ENCODE assay signal across 8 cellular contexts in genomic region chr13:106566682-106567420, GRCh38. TPM values are rescaled to one million over a fixed set of nuclear protein-coding genes. Genes with fewer than 3 reads are reported as not detected.
DNase-seq lines count a peak whose midpoint lies in the region; ATAC-seq lines count a peak whose summit lies in the region.

No MANE protein-coding gene starts in this region.

- peak overlapping the region; percentile 94 for H4K12ac ChIP-seq in trophoblast cell (ENCODE audit: low read depth, low read length)

- peak; percentile 73 for DNase-seq in DMS 273 (lab: John Stamatoyannopoulos, UW; ENCODE audit: unreplicated experiment)
- peak; percentile 28 for DNase-seq in NT2/D1 (ENCODE audit: low read depth, low spot score)
- DNase-seq in activated naive CD8-positive, alpha-beta T cell treated with anti-CD3 and anti-CD28 coated beads, Interleukin-2, amount 50 U/mL, for 24 hours = peak; percentile 53
- DNase-seq in cardiac septum (ENCODE audit: low spot score) = peak; percentile 80
- peak; percentile 47 to 65 for DNase-seq in trophoblast cell
- no peak for DNase-seq in cortex of kidney (lab: John Stamatoyannopoulos, UW)

- H3K36me3 ChIP-seq in NT2/D1 (ENCODE audit: insufficient read depth, insufficient read length, low read length) = no peaks in the 10 kb centered on the region
- H3K36me3 ChIP-seq in trophoblast cell (ENCODE audit: control insufficient read depth in 1 of 2, insufficient read depth in 2 of 2, low read length in 2 of 2) = no peaks in the 10 kb centered on the region

- H3K14ac ChIP-seq in trophoblast cell (ENCODE audit: low read length) = no peak overlapping the region

- peak; percentile 25 for ATAC-seq in GM19328 (IDR thresholded peaks at IDR 0.05; ENCODE audit: unreplicated experiment)
- ATAC-seq in HG03378 (IDR thresholded peaks at IDR 0.05; ENCODE audit: unreplicated experiment) = peak; percentile 40
- ATAC-seq in activated naive CD8-positive, alpha-beta T cell treated with anti-CD3 and anti-CD28 coated beads, Interleukin-2, amount 50 U/mL, for 24 hours = peak; percentile 47

- H2BK5ac ChIP-seq in trophoblast cell (ENCODE audit: low read depth, low read length, poor library complexity) = no peak overlapping the region

- peak overlapping the region; percentile 96 for H3K18ac ChIP-seq in trophoblast cell (ENCODE audit: low read length)

- peak overlapping the region; percentile 98 for H4K8ac ChIP-seq in trophoblast cell (ENCODE audit: low read depth, low read length)

- no peak overlapping the region for H3K23ac ChIP-seq in trophoblast cell (ENCODE audit: low read length)

- H3K9me3 ChIP-seq in NT2/D1 (ENCODE audit: insufficient read depth, low read length) (no peaks in the 10 kb centered on the region), trophoblast cell (ENCODE audit: insufficient read depth, low read depth, low read length) (no peaks in the 10 kb centered on the region)

- H3K27me3 ChIP-seq in NT2/D1 (ENCODE audit: insufficient read depth, insufficient read length) (no peaks in the 10 kb centered on the region), trophoblast cell (ENCODE audit: insufficient read depth, low read length) (no peaks in the 10 kb centered on the region)

- H3K79me1 ChIP-seq in trophoblast cell (ENCODE audit: low read length) = peaks cover 7% of the 10 kb centered on the region

- peaks cover 3% of the 10 kb centered on the region for H3K4me1 ChIP-seq in NT2/D1 (ENCODE audit: insufficient read depth, insufficient read length)
- H3K4me1 ChIP-seq in trophoblast cell (ENCODE audit: control insufficient read depth in 1 of 2, insufficient read depth in 2 of 2, low read length in 2 of 2) = peaks cover 2% of the 10 kb centered on the region in 2 experiments

- intact Hi-C loops in cardiac septum (cut with DNase I) = loop anchor here (10.0 kb wide), 1 partner anchor 348 kb away; no protein-coding TSS in a partner anchor

- H3K9me3 Mint-ChIP-seq in activated naive CD8-positive, alpha-beta T cell treated with anti-CD3 and anti-CD28 coated beads, Interleukin-2, amount 50 U/mL, for 24 hours = no peaks in the 10 kb centered on the region

- H2AFZ ChIP-seq in trophoblast cell (ENCODE audit: insufficient read depth, low read length, poor library complexity) = no peak overlapping the region

- no CpG with 5 or more reads among the region's 25 CpGs for WGBS in trophoblast cell (ENCODE audit: extremely low coverage, insufficient coverage, insufficient read length)

- no peak overlapping the region for H2AK5ac ChIP-seq in trophoblast cell (ENCODE audit: low read length)

- peaks cover 25% of the 10 kb centered on the region for H3K36me3 Mint-ChIP-seq in activated naive CD8-positive, alpha-beta T cell treated with anti-CD3 and anti-CD28 coated beads, Interleukin-2, amount 50 U/mL, for 24 hours (ENCODE audit: low read depth)

- peak overlapping the region; percentile 97 for H3K4me3 Mint-ChIP-seq in activated naive CD8-positive, alpha-beta T cell treated with anti-CD3 and anti-CD28 coated beads, Interleukin-2, amount 50 U/mL, for 24 hours

- no peak overlapping the region for H2BK12ac ChIP-seq in trophoblast cell (ENCODE audit: low read length)

- peak overlapping the region; percentile 96 for H3K9ac ChIP-seq in NT2/D1 (ENCODE audit: insufficient read length, low read depth)
- peak overlapping the region; percentile 14 for H3K9ac ChIP-seq in trophoblast cell (ENCODE audit: low read length)

- H2BK120ac ChIP-seq in trophoblast cell (ENCODE audit: insufficient read depth, low read length, poor library complexity) = no peak overlapping the region

- peak overlapping the region; percentile 98 for H3K4ac ChIP-seq in trophoblast cell (ENCODE audit: low read depth, low read length)

- H3K4me2 ChIP-seq in trophoblast cell (ENCODE audit: low read length) = peak overlapping the region; percentile 66

- H3K79me2 ChIP-seq in trophoblast cell (ENCODE audit: control insufficient read depth, insufficient read depth, low read length, poor library complexity) = peaks cover 18% of the 10 kb centered on the region

- peak overlapping the region; percentile 91 for H3K27ac Mint-ChIP-seq in activated naive CD8-positive, alpha-beta T cell treated with anti-CD3 and anti-CD28 coated beads, Interleukin-2, amount 50 U/mL, for 24 hours

- no peaks in the 10 kb centered on the region for H3K27me3 Mint-ChIP-seq in activated naive CD8-positive, alpha-beta T cell treated with anti-CD3 and anti-CD28 coated beads, Interleukin-2, amount 50 U/mL, for 24 hours

- no peak overlapping the region for H4K91ac ChIP-seq in trophoblast cell (ENCODE audit: low read depth, low read length)

- peaks cover 70% of the 10 kb centered on the region for H3K4me1 Mint-ChIP-seq in activated naive CD8-positive, alpha-beta T cell treated with anti-CD3 and anti-CD28 coated beads, Interleukin-2, amount 50 U/mL, for 24 hours

- H3K4me3 ChIP-seq in NT2/D1 (ENCODE audit: insufficient read length, low read depth) = peak overlapping the region; percentile 94
- H3K4me3 ChIP-seq in trophoblast cell (ENCODE audit: low read depth, low read length) = peak overlapping the region; percentile 98

- H3K27ac ChIP-seq in trophoblast cell (ENCODE audit: low read depth, low read length) = peak overlapping the region; percentile 88

RNA-seq across cellular contexts. Expression of gene ARGLU1, which starts 1.1 kb away (rescaled TPM):
- 36.8 TPM for total RNA-seq in cardiac septum
- polyA plus RNA-seq in trophoblast cell (2013) = 92.8 and 95.6 TPM in 2 replicates

RNA-seq across cellular contexts. Expression of gene EFNB2, which starts 31.4 kb away (rescaled TPM):
- 17.8 TPM for total RNA-seq in cardiac septum
- polyA plus RNA-seq in trophoblast cell (2013) = 67.0 and 70.6 TPM in 2 replicates
